In genomic region chr15:101180620-101181307, GRCh38 we compare ENCODE assay signal across 15 cellular contexts.
DNase-seq lines count a peak whose midpoint lies in the region; ATAC-seq and TF ChIP-seq lines count a peak whose summit lies in the region.
"Had no signal": no experiment of that assay in that cellular context is flagged by ENCODE, and none has a peak within 500 bp of the region (broad histone marks: within the 10 kb centered on the region; RNA-seq: fewer than 3 reads in every experiment).

No MANE protein-coding gene starts in this region.

- peak overlapping the region; percentile 63 for H3K4me2 ChIP-seq in skeletal muscle satellite cell (ENCODE audit: low read length)
- H3K4me2 ChIP-seq: PC-9 had no signal

- H3K9me3 ChIP-seq in ascending aorta, result no peaks in the 10 kb centered on the region
- H3K9me3 ChIP-seq in skeletal muscle satellite cell (replicated peaks; ENCODE audit: low read length), result no peaks in the 10 kb centered on the region
- H3K9me3 ChIP-seq: suprapubic skin had no signal

- H3K27me3 Mint-ChIP-seq in T-helper 1 cell treated with Interleukin-12 subunit alpha and Interleukin-12 subunit beta and Interleukin-4 antibody, amounts not matched to agents 30 μg/mL and 1 μg/mL, for 36 hours (ENCODE audit: low read depth), result no peaks in the 10 kb centered on the region
- no peaks in the 10 kb centered on the region for H3K27me3 Mint-ChIP-seq in progenitor cell of endocrine pancreas

- H3K36me3 ChIP-seq in ascending aorta (peaks cover 14 to 18% of the 10 kb centered on the region in 2 donors), skeletal muscle satellite cell (ENCODE audit: insufficient read depth, low read length) (peaks cover 17% of the 10 kb centered on the region)

- H3K4me1 ChIP-seq in ascending aorta (peaks cover 13 to 43% of the 10 kb centered on the region in 2 donors), skeletal muscle satellite cell (ENCODE audit: control insufficient read depth, insufficient read depth, low read length) (peaks cover 39% of the 10 kb centered on the region)

- DNase-seq in T-helper 1 cell (no peak), ascending aorta (ENCODE audit: low spot score in 2 of 2) (peak in 1 of 2 donors; percentile 55), progenitor cell of endocrine pancreas (ENCODE audit: low spot score, unreplicated experiment) (no peak)
- DNase-seq in Jurkat, Clone E6-1 (ENCODE audit: low read depth, low spot score), result peak; percentile 83
- DNase-seq: endodermal cell, islet precursor cell, NCI-H1092 treated with DMSO at 0.1 percent for 48 hours, NCI-H345, PC-9 had no signal

- ATAC-seq in GM18867 (IDR thresholded peaks at IDR 0.05; ENCODE audit: unreplicated experiment) (no peak), HG02588 (IDR thresholded peaks at IDR 0.05; ENCODE audit: unreplicated experiment) (no peak)

- H3K27ac Mint-ChIP-seq in T-helper 1 cell treated with Interleukin-12 subunit alpha and Interleukin-12 subunit beta and Interleukin-4 antibody, amounts not matched to agents 30 μg/mL and 1 μg/mL, for 36 hours, result peak overlapping the region; percentile 68
- H3K27ac Mint-ChIP-seq in progenitor cell of endocrine pancreas, result no peak overlapping the region
- H3K27ac Mint-ChIP-seq: endodermal cell had no signal

- no peaks in the 10 kb centered on the region for H3K27me3 ChIP-seq in ascending aorta
- no peaks in the 10 kb centered on the region for H3K27me3 ChIP-seq in skeletal muscle satellite cell (ENCODE audit: control insufficient read depth, insufficient read depth, low read length)
- H3K27me3 ChIP-seq: suprapubic skin had no signal

- no peaks in the 10 kb centered on the region for H3K9me3 Mint-ChIP-seq in T-helper 1 cell treated with Interleukin-12 subunit alpha and Interleukin-12 subunit beta and Interleukin-4 antibody, amounts not matched to agents 30 μg/mL and 1 μg/mL, for 36 hours
- H3K9me3 Mint-ChIP-seq in progenitor cell of endocrine pancreas (ENCODE audit: low read depth), result peaks cover 7% of the 10 kb centered on the region
- H3K9me3 Mint-ChIP-seq: endodermal cell had no signal

- peak overlapping the region; percentile 68 for H3K9ac ChIP-seq in skeletal muscle satellite cell (ENCODE audit: low read depth, low read length)

- TF ChIP-seq CTCF in ascending aorta (IDR thresholded peaks at IDR 0.05), result no peak
- no peak for TF ChIP-seq CTCF in progenitor cell of endocrine pancreas (IDR thresholded peaks at IDR 0.05; ENCODE audit: unreplicated experiment)

- intact Hi-C loops in ascending aorta (cut with DNase I), result no loop called here

- H3K36me3 Mint-ChIP-seq in T-helper 1 cell treated with Interleukin-12 subunit alpha and Interleukin-12 subunit beta and Interleukin-4 antibody, amounts not matched to agents 30 μg/mL and 1 μg/mL, for 36 hours (ENCODE audit: low read depth), result peaks cover 47% of the 10 kb centered on the region
- H3K36me3 Mint-ChIP-seq in progenitor cell of endocrine pancreas (ENCODE audit: insufficient read depth), result peaks cover 30% of the 10 kb centered on the region

- peak overlapping the region; percentile 1 for H3K4me3 Mint-ChIP-seq in T-helper 1 cell treated with Interleukin-12 subunit alpha and Interleukin-12 subunit beta and Interleukin-4 antibody, amounts not matched to agents 30 μg/mL and 1 μg/mL, for 36 hours
- no peak overlapping the region for H3K4me3 Mint-ChIP-seq in progenitor cell of endocrine pancreas (ENCODE audit: low read depth)
- H3K4me3 Mint-ChIP-seq: endodermal cell had no signal

- H3K27ac ChIP-seq in ascending aorta, result peak overlapping the region; percentile 22 to 58
- H3K27ac ChIP-seq: 22Rv1, PC-9 had no signal

- peak overlapping the region; percentile 29 for H3K4me3 ChIP-seq in Jurkat, Clone E6-1 (ENCODE audit: low read length)
- no peak overlapping the region for H3K4me3 ChIP-seq in ascending aorta
- no peak overlapping the region for H3K4me3 ChIP-seq in skeletal muscle satellite cell (ENCODE audit: low read length)
- H3K4me3 ChIP-seq: PC-9, suprapubic skin had no signal

- peaks cover 52% of the 10 kb centered on the region for H3K4me1 Mint-ChIP-seq in T-helper 1 cell treated with Interleukin-12 subunit alpha and Interleukin-12 subunit beta and Interleukin-4 antibody, amounts not matched to agents 30 μg/mL and 1 μg/mL, for 36 hours (ENCODE audit: low read depth)
- H3K4me1 Mint-ChIP-seq in progenitor cell of endocrine pancreas (ENCODE audit: low read depth), result peaks cover 5% of the 10 kb centered on the region
